ENCODE assay signal across 1 cellular context in the genomic region with DNA sequence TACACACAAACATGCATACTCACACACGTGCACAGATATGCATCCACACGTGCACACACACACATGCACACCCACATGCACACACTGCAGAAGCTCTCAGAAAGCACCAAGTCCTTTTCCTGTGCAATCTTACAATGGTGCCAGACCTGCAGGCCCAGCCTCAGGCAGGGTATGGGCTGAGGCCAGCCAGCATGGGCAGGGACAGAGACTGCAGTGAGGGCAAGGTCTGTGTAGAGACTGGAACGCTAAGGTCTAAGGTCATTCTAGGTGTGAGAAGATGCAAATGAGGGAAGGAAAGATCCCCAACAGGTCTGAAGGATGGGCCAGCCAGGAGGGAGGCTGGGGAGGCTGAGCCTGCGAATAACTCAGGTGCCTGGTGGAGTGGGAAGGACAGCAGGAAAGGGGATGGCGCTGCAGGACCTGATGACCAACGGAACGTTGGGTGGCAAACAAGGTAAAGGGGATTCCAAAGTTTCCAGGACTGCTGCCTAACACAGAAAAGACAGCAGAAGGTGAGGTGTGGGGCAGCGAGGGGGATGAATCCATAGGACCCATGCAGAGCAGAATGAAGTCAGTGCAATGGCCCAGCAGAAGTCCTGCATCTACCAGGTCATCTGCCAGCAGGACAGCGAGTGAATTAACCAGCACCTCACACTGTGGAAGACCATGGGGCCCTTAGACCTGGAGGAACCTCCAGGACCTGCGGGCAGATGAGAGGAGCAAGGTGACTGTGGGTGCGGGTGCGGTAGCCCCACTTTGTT.
TF ChIP-seq lines count a peak whose summit lies in the region.

No MANE protein-coding gene starts in this region.

TF ChIP-seq in GM23338, 12 proteins besides CTCF, POLR2A, EP300 and RAD21 (continued from another document):
- TF ChIP-seq, protein P1, sequence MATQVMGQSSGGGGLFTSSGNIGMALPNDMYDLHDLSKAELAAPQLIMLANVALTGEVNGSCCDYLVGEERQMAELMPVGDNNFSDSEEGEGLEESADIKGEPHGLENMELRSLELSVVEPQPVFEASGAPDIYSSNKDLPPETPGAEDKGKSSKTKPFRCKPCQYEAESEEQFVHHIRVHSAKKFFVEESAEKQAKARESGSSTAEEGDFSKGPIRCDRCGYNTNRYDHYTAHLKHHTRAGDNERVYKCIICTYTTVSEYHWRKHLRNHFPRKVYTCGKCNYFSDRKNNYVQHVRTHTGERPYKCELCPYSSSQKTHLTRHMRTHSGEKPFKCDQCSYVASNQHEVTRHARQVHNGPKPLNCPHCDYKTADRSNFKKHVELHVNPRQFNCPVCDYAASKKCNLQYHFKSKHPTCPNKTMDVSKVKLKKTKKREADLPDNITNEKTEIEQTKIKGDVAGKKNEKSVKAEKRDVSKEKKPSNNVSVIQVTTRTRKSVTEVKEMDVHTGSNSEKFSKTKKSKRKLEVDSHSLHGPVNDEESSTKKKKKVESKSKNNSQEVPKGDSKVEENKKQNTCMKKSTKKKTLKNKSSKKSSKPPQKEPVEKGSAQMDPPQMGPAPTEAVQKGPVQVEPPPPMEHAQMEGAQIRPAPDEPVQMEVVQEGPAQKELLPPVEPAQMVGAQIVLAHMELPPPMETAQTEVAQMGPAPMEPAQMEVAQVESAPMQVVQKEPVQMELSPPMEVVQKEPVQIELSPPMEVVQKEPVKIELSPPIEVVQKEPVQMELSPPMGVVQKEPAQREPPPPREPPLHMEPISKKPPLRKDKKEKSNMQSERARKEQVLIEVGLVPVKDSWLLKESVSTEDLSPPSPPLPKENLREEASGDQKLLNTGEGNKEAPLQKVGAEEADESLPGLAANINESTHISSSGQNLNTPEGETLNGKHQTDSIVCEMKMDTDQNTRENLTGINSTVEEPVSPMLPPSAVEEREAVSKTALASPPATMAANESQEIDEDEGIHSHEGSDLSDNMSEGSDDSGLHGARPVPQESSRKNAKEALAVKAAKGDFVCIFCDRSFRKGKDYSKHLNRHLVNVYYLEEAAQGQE (IDR thresholded peaks at IDR 0.05; ENCODE audit: unreplicated experiment) = no peak
- TF ChIP-seq POLR2AphosphoS5 (IDR thresholded peaks at IDR 0.05; ENCODE audit: low read depth) (no peak), JUNB (IDR thresholded peaks at IDR 0.05; ENCODE audit: unreplicated experiment) (no peak), EZH2phosphoT487 (IDR thresholded peaks at IDR 0.05; ENCODE audit: unreplicated experiment) (no peak)
TF ChIP-seq in GM23338: peak in this region for 0.
